ENCODE assay signal across 33 cellular contexts in the genomic region with DNA sequence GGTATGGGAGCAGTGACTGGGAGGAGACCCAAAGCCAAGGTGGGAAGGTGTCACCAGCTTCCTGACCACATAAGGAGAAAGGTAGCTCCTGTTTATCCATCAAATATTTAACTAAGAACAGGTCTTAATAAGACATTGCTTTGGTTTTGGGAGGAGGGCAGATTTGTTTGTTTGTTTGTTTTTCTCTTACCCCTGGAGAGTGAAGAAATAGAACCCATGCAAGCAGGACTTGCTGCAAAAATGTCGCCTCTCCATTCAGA.
"Had no signal": no experiment of that assay in that cellular context is flagged by ENCODE, and none has a peak within 500 bp of the region (broad histone marks: within the 10 kb centered on the region; RNA-seq: fewer than 3 reads in every experiment).

No MANE protein-coding gene starts in this region.

- H3K36me3 ChIP-seq: gastrocnemius medialis, pancreas, prostate gland, stomach, tibial artery, upper lobe of right lung had no signal

- H3K9me3 Mint-ChIP-seq: activated CD4-positive, alpha-beta memory T cell treated with anti-CD3 and anti-CD28 coated beads, Interleukin-2, amount 10 ng/mL, durations not matched to agents 7 days and 5 days; activated T-cell treated with anti-CD3 and anti-CD28 coated beads, Interleukin-2, amount 50 U/mL, for 24 hours; naive B cell; nephron progenitor cell had no signal

- H3K4me2 ChIP-seq: hepatocyte had no signal

- H3K9me3 ChIP-seq: gastrocnemius medialis, pancreas, prostate gland, stomach, tibial artery, upper lobe of right lung had no signal

- H3K4me1 ChIP-seq: prostate gland had no signal

- H3K79me2 ChIP-seq: hepatocyte had no signal

- H3K4me3 ChIP-seq: gastrocnemius medialis, hepatocyte, pancreas, prostate gland, smooth muscle cell, stomach, tibial artery, upper lobe of right lung had no signal

- H2AFZ ChIP-seq: hepatocyte had no signal

- H3K4me1 Mint-ChIP-seq: nephron progenitor cell had no signal

- H3K27ac ChIP-seq: gastrocnemius medialis, hepatocyte, pancreas, prostate gland, stomach, tibial artery, upper lobe of right lung had no signal

- H3K4me3 Mint-ChIP-seq: activated CD4-positive, alpha-beta memory T cell treated with anti-CD3 and anti-CD28 coated beads, Interleukin-2, amount 10 ng/mL, durations not matched to agents 7 days and 5 days; activated CD4-positive, alpha-beta T cell treated with anti-CD3 and anti-CD28 coated beads, Interleukin-2, amount 10 ng/mL, durations not matched to agents 7 days and 5 days; activated naive CD4-positive, alpha-beta T cell treated with anti-CD3 and anti-CD28 coated beads, Interleukin-2, amount 10 ng/mL, durations not matched to agents 7 days and 5 days; activated naive CD8-positive, alpha-beta T cell treated with anti-CD3 and anti-CD28 coated beads, Interleukin-2, amount 10 ng/mL, durations not matched to agents 7 days and 5 days; activated T-cell treated with anti-CD3 and anti-CD28 coated beads, Interleukin-2, amount 50 U/mL, for 24 hours; mesothelial cell of epicardium; naive B cell; nephron progenitor cell; stimulated activated naive B cell treated with anti-CD40 and anti-IgM and Interleukin-4, amounts not matched to agents 10 μg/mL and 1 μg/mL and 100 μg/mL, for 72 hours; T-helper 17 cell had no signal

- H3K27me3 ChIP-seq: gastrocnemius medialis, hepatocyte, pancreas, stomach, tibial artery, upper lobe of right lung had no signal

- H3K36me3 Mint-ChIP-seq: mesothelial cell of epicardium; naive B cell; stimulated activated naive B cell treated with anti-CD40 and anti-IgM and Interleukin-4, amounts not matched to agents 10 μg/mL and 1 μg/mL and 100 μg/mL, for 72 hours had no signal

- H3K27ac Mint-ChIP-seq: activated CD4-positive, alpha-beta memory T cell treated with anti-CD3 and anti-CD28 coated beads, Interleukin-2, amount 10 ng/mL, durations not matched to agents 7 days and 5 days; activated T-cell treated with anti-CD3 and anti-CD28 coated beads, Interleukin-2, amount 50 U/mL, for 24 hours; mesothelial cell of epicardium; nephron progenitor cell; stimulated activated naive B cell treated with anti-CD40 and anti-IgM and Interleukin-4, amounts not matched to agents 10 μg/mL and 1 μg/mL and 100 μg/mL, for 72 hours had no signal

- H3K27me3 Mint-ChIP-seq: activated T-cell treated with anti-CD3 and anti-CD28 coated beads, Interleukin-2, amount 50 U/mL, for 24 hours; naive B cell; stimulated activated naive B cell treated with anti-CD40 and anti-IgM and Interleukin-4, amounts not matched to agents 10 μg/mL and 1 μg/mL and 100 μg/mL, for 72 hours; T-helper 17 cell had no signal

- DNase-seq: activated CD4-positive, alpha-beta memory T cell treated with anti-CD3 and anti-CD28 coated beads, Interleukin-2, amount 10 ng/mL, durations not matched to agents 7 days and 5 days; activated CD4-positive, alpha-beta T cell treated with anti-CD3 and anti-CD28 coated beads, Interleukin-2, amount 10 ng/mL, durations not matched to agents 7 days and 5 days; activated CD4-positive, CD25-positive, alpha-beta regulatory T cell treated with anti-CD3 and anti-CD28 coated beads, Interleukin-2, amount 50 U/mL, for 72 hours; activated CD8-positive, alpha-beta memory T cell treated with anti-CD3 and anti-CD28 coated beads, Interleukin-2, amount 50 U/mL, for 48 hours; activated gamma-delta T cell; activated naive CD4-positive, alpha-beta T cell treated with anti-CD3 and anti-CD28 coated beads, Interleukin-2, amount 10 ng/mL, durations not matched to agents 7 days and 5 days; activated naive CD8-positive, alpha-beta T cell treated with anti-CD3 and anti-CD28 coated beads, Interleukin-2, amount 10 ng/mL, durations not matched to agents 7 days and 5 days; activated T-cell treated with anti-CD3 and anti-CD28 coated beads, Interleukin-2, amount 50 U/mL, for 24 hours; amniotic stem cell; central memory CD4-positive, alpha-beta T cell; gastrocnemius medialis; glutamatergic neuron; islet precursor cell; left cardiac atrium; left ventricle myocardium superior; naive B cell; nephron progenitor cell; pancreas; retina; stimulated activated CD4-positive, alpha-beta T cell treated with anti-CD3 and anti-CD28 coated beads, Interleukin-1b, Interleukin-23, amount 100 ng/mL, for 48 hours; stimulated activated CD4-positive, alpha-beta T cell treated with anti-CD3 and anti-CD28 coated beads, Interleukin-4, amount 100 ng/mL, for 4 hours; stimulated activated CD8-positive, alpha-beta memory T cell treated with anti-CD3 and anti-CD28 coated beads, Interleukin-4, amount 100 ng/mL, for 48 hours; stimulated activated naive B cell treated with anti-CD40 and anti-IgM and Interleukin-4, amounts not matched to agents 10 μg/mL and 1 μg/mL and 100 μg/mL, for 72 hours; stomach; T-helper 17 cell; T1000; tibial artery; upper lobe of right lung had no signal

- ATAC-seq: gastrocnemius medialis; left cardiac atrium; left ventricle myocardium superior; pancreas; sciatic nerve; stimulated activated naive B cell treated with anti-CD40 and anti-IgM and Interleukin-4, amounts not matched to agents 10 μg/mL and 1 μg/mL and 100 μg/mL, for 72 hours; T-helper 17 cell had no signal
